10 cellular contexts compared by ENCODE assay signal in genomic region chr1:160519542-160520435, GRCh38. TPM values are rescaled to one million over a fixed set of nuclear protein-coding genes. Genes with fewer than 3 reads are reported as not detected.
DNase-seq lines count a peak whose midpoint lies in the region; ATAC-seq and TF ChIP-seq lines count a peak whose summit lies in the region.
"Had no signal": no experiment of that assay in that cellular context is flagged by ENCODE, and none has a peak within 500 bp of the region (broad histone marks: within the 10 kb centered on the region; RNA-seq: fewer than 3 reads in every experiment).

No MANE protein-coding gene starts in this region.

- no peak overlapping the region for H2BK120ac ChIP-seq in H9 (ENCODE audit: low read depth, low read length, poor library complexity, severe bottlenecking)

- H3K4me1 Mint-ChIP-seq in Calu3 (ENCODE audit: low read depth, unreplicated experiment) (peaks cover 34% of the 10 kb centered on the region), H9 (peaks cover 25 to 29% of the 10 kb centered on the region in 2 experiments), chondrocyte (ENCODE audit: low read depth) (peaks cover 12% of the 10 kb centered on the region)
- H3K4me1 Mint-ChIP-seq in T-helper 1 cell treated with Interleukin-12 subunit alpha and Interleukin-12 subunit beta and Interleukin-4 antibody, amounts not matched to agents 30 μg/mL and 1 μg/mL, for 36 hours (ENCODE audit: low read depth): peaks cover 72% of the 10 kb centered on the region

- H3K4me3 Mint-ChIP-seq in Calu3 (ENCODE audit: low read depth, unreplicated experiment) (peak overlapping the region; percentile 33), H9 (no peak overlapping the region), chondrocyte (ENCODE audit: unreplicated experiment) (no peak overlapping the region)
- H3K4me3 Mint-ChIP-seq in T-helper 1 cell treated with Interleukin-12 subunit alpha and Interleukin-12 subunit beta and Interleukin-4 antibody, amounts not matched to agents 30 μg/mL and 1 μg/mL, for 36 hours: peak overlapping the region; percentile 85

- H3K4me2 ChIP-seq in H9 (ENCODE audit: insufficient read depth, insufficient read length, low read length): no peak overlapping the region

- H4K5ac ChIP-seq in H9 (ENCODE audit: insufficient read length, low read depth, low read length): no peak overlapping the region

- H4K91ac ChIP-seq in H9 (ENCODE audit: insufficient read length, low read depth, low read length): no peak overlapping the region

- H3K23ac ChIP-seq in H9 (ENCODE audit: insufficient read length, low read depth, low read length): no peak overlapping the region

- no peak overlapping the region for H2BK15ac ChIP-seq in H9 (ENCODE audit: low read depth, low read length)

- H2BK20ac ChIP-seq in H9 (ENCODE audit: low read depth, low read length, poor library complexity, severe bottlenecking): no peak overlapping the region

- H3K9ac ChIP-seq in H9 (ENCODE audit: extremely low read depth, insufficient read length, low read length): no peak overlapping the region

- no peaks in the 10 kb centered on the region for H4K20me1 ChIP-seq in H9 (ENCODE audit: control insufficient read depth, insufficient read depth, insufficient read length)

- TF ChIP-seq CTCF in Calu3 (IDR thresholded peaks at IDR 0.05; ENCODE audit: unreplicated experiment): peak; percentile 41
- TF ChIP-seq CTCF in H9 (conservative IDR thresholded peaks at IDR 0.05): peak; percentile 50
- no peak for TF ChIP-seq CTCF in chondrocyte (IDR thresholded peaks at IDR 0.05)

- CTCF ChIA-PET in Calu3 (lab: Charles Lee): no interaction called here

- no peaks in the 10 kb centered on the region for H3K23me2 ChIP-seq in H9 (ENCODE audit: insufficient read length, low read depth, low read length, poor library complexity, severe bottlenecking)

- intact Hi-C loops in Calu3 (cut with micrococcal nuclease; ENCODE audit: unreplicated experiment): loop anchor here (1.0 kb wide), 1 partner anchor 23 kb away; no protein-coding TSS in a partner anchor

- H3K18ac ChIP-seq in H9 (ENCODE audit: insufficient read length, low read depth, low read length): no peak overlapping the region

- H3K4ac ChIP-seq in H9 (ENCODE audit: low read depth, low read length): no peak overlapping the region

- H3K4me1 ChIP-seq in H9 (ENCODE audit: insufficient read depth, low read length): peaks cover 5% of the 10 kb centered on the region; the same call in 1 of the 2 replicates
- H3K4me1 ChIP-seq: right lobe of liver had no signal

- H2AK5ac ChIP-seq in H9 (ENCODE audit: insufficient read length, low read length): no peak overlapping the region

- H3K14ac ChIP-seq in H9 (ENCODE audit: insufficient read depth, low read length): no peak overlapping the region

- DNase-seq in Calu3 (no peak), H9 (no peak), kidney glomerular epithelial cell (lab: John Stamatoyannopoulos, UW) (peak; percentile 40), SW 1271 (lab: John Stamatoyannopoulos, UW) (no peak), amygdala (lab: John Stamatoyannopoulos, UW) (no peak), chondrocyte (ENCODE audit: low spot score) (no peak)
- DNase-seq: IMR-90, right lobe of liver had no signal

- H3K27me3 Mint-ChIP-seq in Calu3 (ENCODE audit: unreplicated experiment) (peaks cover 10% of the 10 kb centered on the region), H9 (ENCODE audit: low read depth) (peaks cover 2% of the 10 kb centered on the region; the same call in 1 of the 2 replicates), chondrocyte (ENCODE audit: low read depth) (peaks cover 5% of the 10 kb centered on the region)
- H3K27me3 Mint-ChIP-seq in T-helper 1 cell treated with Interleukin-12 subunit alpha and Interleukin-12 subunit beta and Interleukin-4 antibody, amounts not matched to agents 30 μg/mL and 1 μg/mL, for 36 hours (ENCODE audit: low read depth): no peaks in the 10 kb centered on the region

- no TSS peak for BruUV-seq in Calu3 (replicated peaks; lab: Mats Ljungman, UMichigan)

- H3K56ac ChIP-seq in H9 (ENCODE audit: insufficient read length, low read depth, low read length): no peak overlapping the region

- no peaks in the 10 kb centered on the region for H3K79me1 ChIP-seq in H9 (ENCODE audit: insufficient read depth, low read depth, low read length, poor library complexity, severe bottlenecking)

- peak overlapping the region; percentile 66 for H3K27ac Mint-ChIP-seq in Calu3 (ENCODE audit: unreplicated experiment)
- peak overlapping the region in 1 of 3 experiments; percentile 10; a peak in 1 of 7 replicates for H3K27ac Mint-ChIP-seq in H9
- H3K27ac Mint-ChIP-seq in T-helper 1 cell treated with Interleukin-12 subunit alpha and Interleukin-12 subunit beta and Interleukin-4 antibody, amounts not matched to agents 30 μg/mL and 1 μg/mL, for 36 hours: peak overlapping the region; percentile 89
- no peak overlapping the region for H3K27ac Mint-ChIP-seq in chondrocyte (ENCODE audit: unreplicated experiment)

- H3K79me2 ChIP-seq in H9 (ENCODE audit: insufficient read depth, low read length): no peaks in the 10 kb centered on the region

- H3K27ac ChIP-seq in H9 (ENCODE audit: insufficient read length, low read depth, low read length): no peak overlapping the region
- H3K27ac ChIP-seq: right lobe of liver had no signal

- no peak overlapping the region for H2AFZ ChIP-seq in H9 (ENCODE audit: low read length)

- H3K9me3 Mint-ChIP-seq in Calu3 (ENCODE audit: low read depth, unreplicated experiment) (no peaks in the 10 kb centered on the region), H9 (peaks cover 3 to 5% of the 10 kb centered on the region in 2 experiments; a peak in 3 of 5 replicates), chondrocyte (ENCODE audit: low read depth) (peaks cover under 1% of the 10 kb centered on the region)
- peaks cover 7% of the 10 kb centered on the region for H3K9me3 Mint-ChIP-seq in T-helper 1 cell treated with Interleukin-12 subunit alpha and Interleukin-12 subunit beta and Interleukin-4 antibody, amounts not matched to agents 30 μg/mL and 1 μg/mL, for 36 hours

- no peaks in the 10 kb centered on the region for H3K27me3 ChIP-seq in H9 (ENCODE audit: insufficient read depth, low read length)
- H3K27me3 ChIP-seq: right lobe of liver had no signal

- no peak overlapping the region for H2BK12ac ChIP-seq in H9 (ENCODE audit: insufficient read length, low read depth, low read length)

- ATAC-seq in GM21390 (IDR thresholded peaks at IDR 0.05; ENCODE audit: unreplicated experiment): no peak

- no peak overlapping the region for H3T11ph ChIP-seq in H9 (ENCODE audit: low read length)

- WGBS in H9 (ENCODE audit: extremely low coverage, insufficient read length, low lambda C conversion rate): no CpG with 5 or more reads among the region's 5 CpGs

- H3K36me3 Mint-ChIP-seq in Calu3 (ENCODE audit: insufficient read depth, unreplicated experiment): no peaks in the 10 kb centered on the region
- no peaks in the 10 kb centered on the region for H3K36me3 Mint-ChIP-seq in H9 (ENCODE audit: insufficient read depth in 1 of 3, low read depth in 3 of 3)
- H3K36me3 Mint-ChIP-seq in T-helper 1 cell treated with Interleukin-12 subunit alpha and Interleukin-12 subunit beta and Interleukin-4 antibody, amounts not matched to agents 30 μg/mL and 1 μg/mL, for 36 hours (ENCODE audit: low read depth): peaks cover 32% of the 10 kb centered on the region
- H3K36me3 Mint-ChIP-seq in chondrocyte (ENCODE audit: low read depth): no peaks in the 10 kb centered on the region

- H2BK5ac ChIP-seq in H9 (ENCODE audit: insufficient read length, low read length): no peak overlapping the region

- no peak overlapping the region for H4K8ac ChIP-seq in H9 (replicated peaks; ENCODE audit: insufficient read length, low read depth, low read length)

- H3K9me3 ChIP-seq in H9 (ENCODE audit: control insufficient read depth, low read depth, low read length): no peaks in the 10 kb centered on the region
- H3K9me3 ChIP-seq: right lobe of liver had no signal

RNA-seq across cellular contexts. Expression of gene SLAMF6, which starts 3.3 kb away (rescaled TPM):
- total RNA-seq in Calu3 (2022) (not detected in 2 replicates), H9 (2021) (not detected in 2 replicates), chondrocyte (not detected in 3 replicates)
- total RNA-seq: IMR-90 had no signal

RNA-seq across cellular contexts. Expression of gene CD84, which starts 59.5 kb away (rescaled TPM):
- total RNA-seq in Calu3 (2022) (not detected in 2 replicates), H9 (2021) (not detected in 2 replicates), chondrocyte (not detected in 3 replicates)
- total RNA-seq: IMR-90 had no signal

Comparison
In these comparisons a context has a peak if more than half of its experiments do, and no peak if none do; other contexts are left out.
1. H3K4me3 Mint-ChIP-seq: peak in Calu3 (single experiment) and T-helper 1 cell treated with Interleukin-12 subunit alpha and Interleukin-12 subunit beta and Interleukin-4 antibody, amounts not matched to agents 30 μg/mL and 1 μg/mL, for 36 hours (single experiment); none in H9 (0 of 2) and chondrocyte (single experiment).